Comparison of ENCODE assay signal across 12 cellular contexts in the genomic region with DNA sequence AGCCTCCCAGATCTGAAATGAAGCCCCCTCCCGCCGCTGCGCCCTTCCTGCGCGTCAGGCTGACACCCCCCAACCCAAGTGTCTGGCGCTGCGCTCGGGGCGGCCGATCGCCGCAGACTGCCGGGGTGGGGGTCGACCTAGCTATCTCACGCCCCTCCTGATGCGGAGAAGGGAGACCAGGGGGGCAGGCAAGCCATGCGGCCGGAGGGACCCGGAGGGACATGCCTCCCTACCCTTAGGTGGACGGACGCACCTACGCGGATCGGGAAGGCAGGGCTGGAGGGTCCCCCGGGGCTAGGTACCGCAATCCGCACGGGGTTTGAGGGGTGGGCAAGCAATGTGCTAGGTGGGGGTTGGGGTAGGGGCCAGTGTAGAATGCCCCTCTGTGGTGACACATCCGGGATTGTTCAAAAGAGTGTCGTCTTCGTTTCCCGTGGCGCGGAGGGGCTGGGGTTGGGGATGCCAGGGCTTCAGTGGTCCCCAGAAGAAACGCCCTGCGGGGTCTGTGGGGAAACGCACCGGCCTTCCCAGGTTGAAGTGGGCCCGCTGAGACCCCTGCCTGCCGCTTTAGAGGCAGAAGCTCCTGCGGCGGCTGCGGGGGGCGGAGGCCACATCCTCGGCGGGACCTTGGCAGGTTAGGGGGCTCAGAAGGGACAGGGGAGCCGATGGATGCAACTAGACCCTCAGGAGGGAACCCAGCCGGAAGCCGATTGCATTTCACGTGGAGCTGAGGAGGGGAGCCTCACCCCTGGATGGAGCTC. TPM values are rescaled to one million over a fixed set of nuclear protein-coding genes. Genes with fewer than 3 reads are reported as not detected.
DNase-seq lines count a peak whose midpoint lies in the region; ATAC-seq and TF ChIP-seq lines count a peak whose summit lies in the region.
"Had no signal": no experiment of that assay in that cellular context is flagged by ENCODE, and none has a peak within 500 bp of the region (broad histone marks: within the 10 kb centered on the region; RNA-seq: fewer than 3 reads in every experiment).

No MANE protein-coding gene starts in this region.

- H3K9me3 ChIP-seq in H9 (ENCODE audit: control insufficient read depth, low read depth, low read length) (no peaks in the 10 kb centered on the region), smooth muscle cell (replicated peaks; ENCODE audit: low read depth) (no peaks in the 10 kb centered on the region), aorta (ENCODE audit: control insufficient read depth, low read length) (no peaks in the 10 kb centered on the region)

- H3K27ac ChIP-seq in H9 (ENCODE audit: insufficient read length, low read depth, low read length) (no peak overlapping the region), smooth muscle cell (ENCODE audit: low read depth) (no peak overlapping the region), aorta (ENCODE audit: low read depth in 1 of 2, low read length in 2 of 2) (no peak overlapping the region)

- no peak overlapping the region for H3K9ac ChIP-seq in H9 (ENCODE audit: extremely low read depth, insufficient read length, low read length)
- no peak overlapping the region for H3K9ac ChIP-seq in smooth muscle cell (ENCODE audit: low read depth)

- H3K27ac Mint-ChIP-seq in H9 (no peak overlapping the region), brain (peak overlapping the region in 4 of 5 experiments; percentile 55 to 82 (median 68))
- H3K27ac Mint-ChIP-seq: activated B cell treated with CpG ODN at 0.5 μM for 24 hours, natural killer cell had no signal

- H3F3A ChIP-seq in smooth muscle cell (ENCODE audit: low read depth), result no peaks in the 10 kb centered on the region

- no peak overlapping the region for H2AK5ac ChIP-seq in H9 (ENCODE audit: insufficient read length, low read length)

- no peak overlapping the region for H3K4ac ChIP-seq in H9 (ENCODE audit: low read depth, low read length)

- H3K36me3 Mint-ChIP-seq in H9 (ENCODE audit: insufficient read depth in 1 of 3, low read depth in 3 of 3), result no peaks in the 10 kb centered on the region; a peak in 1 of 7 replicates
- no peaks in the 10 kb centered on the region for H3K36me3 Mint-ChIP-seq in brain
- H3K36me3 Mint-ChIP-seq: natural killer cell had no signal

- H3K4me2 ChIP-seq in H9 (ENCODE audit: insufficient read depth, insufficient read length, low read length), result peak overlapping the region; percentile 49
- peak overlapping the region; percentile 83 for H3K4me2 ChIP-seq in smooth muscle cell

- H3T11ph ChIP-seq in H9 (ENCODE audit: low read length), result no peak overlapping the region

- no peak overlapping the region for H3K23ac ChIP-seq in H9 (ENCODE audit: insufficient read length, low read depth, low read length)

- H3K27me3 Mint-ChIP-seq in H9 (ENCODE audit: low read depth) (peaks cover 74% of the 10 kb centered on the region), brain (no peaks in the 10 kb centered on the region)

- H4K5ac ChIP-seq in H9 (ENCODE audit: insufficient read length, low read depth, low read length), result no peak overlapping the region

- no peak overlapping the region for H2BK12ac ChIP-seq in H9 (ENCODE audit: insufficient read length, low read depth, low read length)

- no peak overlapping the region for H4K91ac ChIP-seq in H9 (ENCODE audit: insufficient read length, low read depth, low read length)

- no peak overlapping the region for H2BK5ac ChIP-seq in H9 (ENCODE audit: insufficient read length, low read length)

- DNase-seq in H9, result no peak
- DNase-seq in left kidney (ENCODE audit: low read depth, low spot score), result peak; percentile 40
- DNase-seq in smooth muscle cell (lab: John Stamatoyannopoulos, UW; ENCODE audit: unreplicated experiment), result no peak
- DNase-seq in cerebellar nuclear complex (lab: John Stamatoyannopoulos, UW), result no peak
- DNase-seq in aorta, result no peak
- DNase-seq in HUDEP-2 (lab: John Stamatoyannopoulos, UW; ENCODE audit: unreplicated experiment in 76 of 76), result no peak
- DNase-seq: activated B cell treated with CpG ODN at 0.5 μM for 24 hours, activated T-cell treated with anti-CD3 and anti-CD28 coated beads for 4 hours, natural killer cell had no signal

- H2BK120ac ChIP-seq in H9 (ENCODE audit: low read depth, low read length, poor library complexity, severe bottlenecking), result no peak overlapping the region

- no peak overlapping the region for H2BK20ac ChIP-seq in H9 (ENCODE audit: low read depth, low read length, poor library complexity, severe bottlenecking)

- ATAC-seq in GM18498 (IDR thresholded peaks at IDR 0.05; ENCODE audit: unreplicated experiment) (no peak), aorta (ENCODE audit: low FRiP score) (no peak)
- ATAC-seq: natural killer cell had no signal

- WGBS in H9 (ENCODE audit: extremely low coverage, insufficient read length, low lambda C conversion rate), result no CpG with 5 or more reads among the region's 50 CpGs
- WGBS in smooth muscle cell (ENCODE audit: low lambda C conversion rate), result 13% methylated on average over 50 of the region's 50 CpGs
- WGBS in aorta, 2 donors, result 7 to 9% methylated on average over 50 of the region's 50 CpGs

- no peak overlapping the region for H2BK15ac ChIP-seq in H9 (ENCODE audit: low read depth, low read length)

- H3K79me1 ChIP-seq in H9 (ENCODE audit: insufficient read depth, low read depth, low read length, poor library complexity, severe bottlenecking), result no peaks in the 10 kb centered on the region

- intact Hi-C loops in aorta (cut with DNase I), result no loop called here

- TF ChIP-seq CTCF in H9 (conservative IDR thresholded peaks at IDR 0.05), result no peak
- TF ChIP-seq CTCF in brain (conservative IDR thresholded peaks at IDR 0.05), result no peak
- no peak for TF ChIP-seq CTCF in smooth muscle cell (IDR thresholded peaks at IDR 0.05; ENCODE audit: borderline replicate concordance, insufficient read depth, poor library complexity, severe bottlenecking)

- no peak overlapping the region for H3K18ac ChIP-seq in H9 (ENCODE audit: insufficient read length, low read depth, low read length)

- H4K8ac ChIP-seq in H9 (replicated peaks; ENCODE audit: insufficient read length, low read depth, low read length), result no peak overlapping the region

- H3K4me1 ChIP-seq in H9 (ENCODE audit: insufficient read depth, low read length) (0 out of 2 replicates have a peak, but pooled peaks cover 2% of the 10 kb centered on the region), smooth muscle cell (ENCODE audit: low read depth) (peaks cover 8% of the 10 kb centered on the region), aorta (ENCODE audit: control insufficient read depth in 1 of 2, insufficient read depth in 2 of 2, low read length in 2 of 2) (no peaks in the 10 kb centered on the region)

- H4K20me1 ChIP-seq in H9 (ENCODE audit: control insufficient read depth, insufficient read depth, insufficient read length), result no peaks in the 10 kb centered on the region
- H4K20me1 ChIP-seq in smooth muscle cell (ENCODE audit: low read depth), result no peaks in the 10 kb centered on the region

- H3K36me3 ChIP-seq in smooth muscle cell (ENCODE audit: low read depth) (no peaks in the 10 kb centered on the region), aorta (ENCODE audit: control insufficient read depth in 1 of 2, insufficient read depth in 2 of 2, low read length in 1 of 2) (no peaks in the 10 kb centered on the region)

- H3K4me1 Mint-ChIP-seq in H9 (peaks cover 28 to 40% of the 10 kb centered on the region in 2 experiments), brain (peaks cover 79% of the 10 kb centered on the region)
- H3K4me1 Mint-ChIP-seq: activated B cell treated with CpG ODN at 0.5 μM for 24 hours, natural killer cell had no signal

- H3K4me3 Mint-ChIP-seq in H9 (peak overlapping the region; percentile 72 to 87), brain (peak overlapping the region; percentile 85 to 93 (median 89))
- H3K4me3 Mint-ChIP-seq: activated B cell treated with CpG ODN at 0.5 μM for 24 hours, natural killer cell had no signal

- H2AFZ ChIP-seq in H9 (ENCODE audit: low read length) (no peak overlapping the region), smooth muscle cell (ENCODE audit: low read depth) (no peak overlapping the region)

- H3K4me3 ChIP-seq in smooth muscle cell (peak overlapping the region; percentile 38), aorta (ENCODE audit: low read length in 2 of 2) (no peak overlapping the region)

- H3K56ac ChIP-seq in H9 (ENCODE audit: insufficient read length, low read depth, low read length), result no peak overlapping the region

- peak overlapping the region; percentile 44 for H3K14ac ChIP-seq in H9 (ENCODE audit: insufficient read depth, low read length)

- H3K9me3 Mint-ChIP-seq in H9 (no peaks in the 10 kb centered on the region; a peak in 1 of 5 replicates), brain (peaks cover 0 to 4% (median 0%) of the 10 kb centered on the region in 5 experiments)
- H3K9me3 Mint-ChIP-seq: activated B cell treated with CpG ODN at 0.5 μM for 24 hours, natural killer cell had no signal

- H3K79me2 ChIP-seq in H9 (ENCODE audit: insufficient read depth, low read length) (no peaks in the 10 kb centered on the region), smooth muscle cell (ENCODE audit: low read depth) (no peaks in the 10 kb centered on the region)

- peaks cover 11% of the 10 kb centered on the region for H3K23me2 ChIP-seq in H9 (ENCODE audit: insufficient read length, low read depth, low read length, poor library complexity, severe bottlenecking)

- H3K27me3 ChIP-seq in H9 (ENCODE audit: insufficient read depth, low read length) (peaks cover 10% of the 10 kb centered on the region; the same call in 1 of the 2 replicates), smooth muscle cell (ENCODE audit: low read depth) (peaks cover 74% of the 10 kb centered on the region), aorta (ENCODE audit: control insufficient read depth in 1 of 2, insufficient read depth in 2 of 2, low read length in 1 of 2) (no peaks in the 10 kb centered on the region)

RNA-seq across cellular contexts. Expression of gene ADCYAP1R1, which starts 0.9 kb away (rescaled TPM):
- total RNA-seq in H9 (2021) (7.4 and 8.9 TPM in 2 replicates), smooth muscle cell (0.04 TPM in 1 of 2 replicates, not detected in the other), aorta (1 to 10 TPM; 1.1 to 6.1 TPM)
- polyA plus RNA-seq in brain (ENCODE audit: insufficient read depth, low read depth, low replicate concordance) (16.3 TPM), smooth muscle cell (not detected in 2 replicates), aorta (not detected)
- total RNA-seq: activated B cell treated with CpG ODN at 0.5 μM for 24 hours, natural killer cell, SK-MEL-5 had no signal

Comparison
In these comparisons a context has a peak if more than half of its experiments do, and no peak if none do; other contexts are left out.
1. H3K27ac Mint-ChIP-seq: peak in brain (4 of 5); none in H9 (0 of 3).